In genomic region chr2:16493788-16494187, GRCh38 we compare ENCODE assay signal across 26 cellular contexts.
"Had no signal": no experiment of that assay in that cellular context is flagged by ENCODE, and none has a peak within 500 bp of the region (broad histone marks: within the 10 kb centered on the region; RNA-seq: fewer than 3 reads in every experiment).

No MANE protein-coding gene starts in this region.

- H3K4me2 ChIP-seq: neural progenitor cell, smooth muscle cell had no signal

- H3K4me1 ChIP-seq: heart left ventricle, lower lobe of right lung, neural progenitor cell, right atrium auricular region, suprapubic skin, tibial artery, upper lobe of right lung had no signal

- DNase-seq: heart left ventricle; hypothalamus; islet precursor cell; left ventricle myocardium superior; lower lobe of right lung; mammary epithelial cell; mesendoderm; naive B cell; natural killer cell; nephron progenitor cell; occipital lobe; right lobe of liver; stimulated activated CD4-positive, alpha-beta T cell treated with anti-CD3 and anti-CD28 coated beads, Interleukin-2, amount 100 ng/mL, for 24 hours; stimulated activated CD4-positive, alpha-beta T cell treated with anti-CD3 and anti-CD28 coated beads, Interleukin-4, amount 100 ng/mL, for 1 hour; stimulated activated naive CD4-positive, alpha-beta T cell; tibial artery; trophoblast cell; upper lobe of right lung had no signal

- H3K4me3 ChIP-seq: heart left ventricle, lower lobe of right lung, neural progenitor cell, right atrium auricular region, right lobe of liver, smooth muscle cell, suprapubic skin, thoracic aorta, tibial artery, upper lobe of right lung had no signal

- ATAC-seq: heart left ventricle; left lobe of liver; left ventricle myocardium superior; lower lobe of right lung; natural killer cell; right lobe of liver; stimulated activated effector memory CD8-positive, alpha-beta T cell treated with anti-CD3 and anti-CD28 coated beads, Interleukin-12 subunit alpha, Interleukin-12 subunit beta, amount 100 ng/mL, for 72 hours; upper lobe of right lung had no signal

- H3K9ac ChIP-seq: neural progenitor cell had no signal

- H3K27me3 ChIP-seq: neural progenitor cell, right atrium auricular region, right lobe of liver, suprapubic skin, upper lobe of right lung had no signal

- H3K9me3 ChIP-seq: heart left ventricle, lower lobe of right lung, neutrophil, right atrium auricular region, right lobe of liver, suprapubic skin, thoracic aorta, tibial artery, upper lobe of right lung had no signal

- H3K36me3 ChIP-seq: heart left ventricle, lower lobe of right lung, neural progenitor cell, neutrophil, right atrium auricular region, right lobe of liver, suprapubic skin, thoracic aorta, tibial artery, upper lobe of right lung had no signal

- H2AFZ ChIP-seq: neural progenitor cell had no signal

- H3K27ac ChIP-seq: heart left ventricle, lower lobe of right lung, neural progenitor cell, neutrophil, right atrium auricular region, right lobe of liver, suprapubic skin, thoracic aorta, tibial artery, upper lobe of right lung had no signal
